Comparison of ENCODE assay signal across 9 cellular contexts in genomic region chr5:155728146-155728856, GRCh38.
DNase-seq lines count a peak whose midpoint lies in the region; ATAC-seq and TF ChIP-seq lines count a peak whose summit lies in the region.
"Had no signal": no experiment of that assay in that cellular context is flagged by ENCODE, and none has a peak within 500 bp of the region (broad histone marks: within the 10 kb centered on the region; RNA-seq: fewer than 3 reads in every experiment).

No MANE protein-coding gene starts in this region.

- no peaks in the 10 kb centered on the region for H3K4me1 Mint-ChIP-seq in activated T-cell treated with anti-CD3 and anti-CD28 coated beads, Interleukin-2, amount 50 U/mL, for 24 hours (ENCODE audit: low read depth)

- H3K4me3 Mint-ChIP-seq in activated T-cell treated with anti-CD3 and anti-CD28 coated beads, Interleukin-2, amount 50 U/mL, for 24 hours = no peak overlapping the region
- H3K4me3 Mint-ChIP-seq: activated naive CD8-positive, alpha-beta T cell had no signal

- intact Hi-C loops in Right ventricle myocardium superior (cut with DNase I) = loop anchor here (10.0 kb wide), 1 partner anchor 584 kb away; no protein-coding TSS in a partner anchor

- H3K9me3 Mint-ChIP-seq in activated T-cell treated with anti-CD3 and anti-CD28 coated beads, Interleukin-2, amount 50 U/mL, for 24 hours = no peaks in the 10 kb centered on the region

- peaks cover 77% of the 10 kb centered on the region for H3K27me3 Mint-ChIP-seq in activated T-cell treated with anti-CD3 and anti-CD28 coated beads, Interleukin-2, amount 50 U/mL, for 24 hours

- ATAC-seq in Right ventricle myocardium superior (ENCODE audit: poor library complexity) (peak; percentile 77), GM18498 (IDR thresholded peaks at IDR 0.05; ENCODE audit: unreplicated experiment) (no peak)

- in situ Hi-C loops in GM13977 (cut with MboI; ENCODE audit: low pct_unique_long_range_greater_than_20kb, low sequenced_read_pairs, unreplicated experiment) = no loop called here
- in situ Hi-C loops in ACHN (cut with HindIII; ENCODE audit: low pct_ligation_motif_present, low pct_unique_long_range_greater_than_20kb, low sequenced_read_pairs) = no loop called here

- no peak for TF ChIP-seq CTCF in GM13977 (IDR thresholded peaks at IDR 0.05; ENCODE audit: extremely low read depth, insufficient read depth, missing control alignments)

- DNase-seq in GM13977 (ENCODE audit: low spot score) (peak; percentile 30), Right ventricle myocardium superior (peak; percentile 78), occipital lobe (lab: John Stamatoyannopoulos, UW) (peak; percentile 60), SIG-M5 (lab: John Stamatoyannopoulos, UW) (no peak), ACHN (no peak)
- peak; percentile 31 for DNase-seq in activated T-cell treated with anti-CD3 and anti-CD28 coated beads, Interleukin-2, amount 50 U/mL, for 24 hours
- no peak for DNase-seq in effector CD4-positive, alpha-beta T cell

- H3K27ac Mint-ChIP-seq in activated T-cell treated with anti-CD3 and anti-CD28 coated beads, Interleukin-2, amount 50 U/mL, for 24 hours = no peak overlapping the region
- H3K27ac Mint-ChIP-seq: activated naive CD8-positive, alpha-beta T cell had no signal

- no peaks in the 10 kb centered on the region for H3K36me3 Mint-ChIP-seq in activated T-cell treated with anti-CD3 and anti-CD28 coated beads, Interleukin-2, amount 50 U/mL, for 24 hours (ENCODE audit: low read depth)
- H3K36me3 Mint-ChIP-seq: activated naive CD8-positive, alpha-beta T cell had no signal

Comparison
In these comparisons a context has a peak if more than half of its experiments do, and no peak if none do; other contexts are left out.
1. DNase-seq: peak in GM13977 (single experiment), activated T-cell treated with anti-CD3 and anti-CD28 coated beads, Interleukin-2, amount 50 U/mL, for 24 hours (single experiment), Right ventricle myocardium superior (single experiment) and occipital lobe (single experiment); none in SIG-M5 (single experiment), ACHN (single experiment) and effector CD4-positive, alpha-beta T cell (single experiment).